In the genomic region with DNA sequence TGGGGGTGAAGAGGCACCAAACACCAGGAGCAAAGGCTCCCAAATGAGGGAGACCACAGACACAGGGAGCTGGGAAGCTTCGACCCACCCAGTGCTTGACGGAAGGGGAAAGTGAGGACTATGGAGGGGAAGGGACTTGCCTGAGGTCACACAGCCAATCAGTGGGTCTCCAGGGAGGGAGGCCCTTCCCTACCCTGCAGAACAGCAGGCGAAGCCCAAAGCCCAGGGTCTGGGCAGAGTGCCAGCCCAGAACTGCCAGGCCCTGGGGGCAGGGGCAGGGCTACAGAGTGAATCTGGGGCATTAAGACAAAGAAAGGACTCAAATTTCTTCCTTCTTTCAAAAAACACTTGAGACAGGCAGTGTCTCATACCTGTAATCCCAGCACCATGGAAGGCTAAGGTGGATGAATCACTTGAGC, we compare ENCODE assay signal across 8 cellular contexts. TPM values are rescaled to one million over a fixed set of nuclear protein-coding genes. Genes with fewer than 3 reads are reported as not detected.
DNase-seq lines count a peak whose midpoint lies in the region; ATAC-seq and TF ChIP-seq lines count a peak whose summit lies in the region.

No MANE protein-coding gene starts in this region.

- H3K36me3 Mint-ChIP-seq in activated CD4-positive, alpha-beta T cell treated with anti-CD3 and anti-CD28 coated beads for 36 hours (ENCODE audit: low read depth): peaks cover 21% of the 10 kb centered on the region

- H3K4me1 Mint-ChIP-seq in activated CD4-positive, alpha-beta T cell treated with anti-CD3 and anti-CD28 coated beads for 36 hours: peaks cover 97% of the 10 kb centered on the region

- no peaks in the 10 kb centered on the region for H3K9me3 Mint-ChIP-seq in activated CD4-positive, alpha-beta T cell treated with anti-CD3 and anti-CD28 coated beads for 36 hours (ENCODE audit: low read depth)

- intact Hi-C loops in activated CD4-positive, alpha-beta T cell treated with anti-CD3 and anti-CD28 coated beads for 36 hours (cut with DNase I, micrococcal nuclease): no loop called here

- peak overlapping the region; percentile 80 for H3K4me3 Mint-ChIP-seq in activated CD4-positive, alpha-beta T cell treated with anti-CD3 and anti-CD28 coated beads for 36 hours

- no peak for TF ChIP-seq CTCF in GM20000 (IDR thresholded peaks at IDR 0.05; ENCODE audit: extremely low read depth, missing control alignments)

- H3K27ac ChIP-seq in temporal lobe (ENCODE audit: low read depth, low read length): peak overlapping the region; percentile 36

- ATAC-seq in activated CD4-positive, alpha-beta T cell treated with anti-CD3 and anti-CD28 coated beads for 36 hours: no peak

- CTCF ChIA-PET in activated CD4-positive, alpha-beta T cell treated with anti-CD3 and anti-CD28 coated beads for 36 hours (lab: Charles Lee): interaction anchor here (0.7 to 5.5 kb wide), 4 partner anchors 9 to 564 kb away, joined by 3 to 59 read pairs (median 16); no protein-coding TSS in a partner anchor

- H3K27me3 Mint-ChIP-seq in activated CD4-positive, alpha-beta T cell treated with anti-CD3 and anti-CD28 coated beads for 36 hours: no peaks in the 10 kb centered on the region

- POLR2A ChIA-PET in activated CD4-positive, alpha-beta T cell treated with anti-CD3 and anti-CD28 coated beads for 36 hours (lab: Charles Lee): interaction anchor here (0.6 to 3.2 kb wide), 4 partner anchors 10 to 66 kb away, joined by 3 to 18 read pairs (median 8); no protein-coding TSS in a partner anchor

- no peak for DNase-seq in activated CD4-positive, alpha-beta T cell treated with anti-CD3 and anti-CD28 coated beads for 36 hours
- DNase-seq in activated CD4-positive, alpha-beta T cell treated with anti-CD3 and anti-CD28 coated beads, Interleukin-2, amount 50 U/mL, for 4 hours: no peak
- DNase-seq in RPMI7951 (ENCODE audit: low read depth) (peak; percentile 69), fibroblast of gingiva (ENCODE audit: low read depth) (peak; percentile 35), dermis blood vessel endothelial cell (no peak), GM20000 (ENCODE audit: low spot score) (no peak), GM19240 (ENCODE audit: insufficient read length, low spot score) (no peak)

- H3K27ac Mint-ChIP-seq in activated CD4-positive, alpha-beta T cell treated with anti-CD3 and anti-CD28 coated beads for 36 hours: peak overlapping the region; percentile 97

RNA-seq across cellular contexts. Expression of gene ECE1, which starts 45.5 kb away (rescaled TPM):
- 100 to 1,000 TPM; 130 to 162 TPM for total RNA-seq in activated CD4-positive, alpha-beta T cell treated with anti-CD3 and anti-CD28 coated beads for 36 hours
- 112 and 131 TPM in 2 replicates for total RNA-seq in RPMI7951 (2014; rRNA removed; shearing (Covaris generic))
- total RNA-seq in temporal lobe: 9.8 TPM
- 223 and 442 TPM in 2 replicates for total RNA-seq in dermis blood vessel endothelial cell

Comparison
In these comparisons a context has a peak if more than half of its experiments do, and no peak if none do; other contexts are left out.
1. DNase-seq: peak in RPMI7951 (single experiment) and fibroblast of gingiva (single experiment); none in activated CD4-positive, alpha-beta T cell treated with anti-CD3 and anti-CD28 coated beads for 36 hours (single experiment), activated CD4-positive, alpha-beta T cell treated with anti-CD3 and anti-CD28 coated beads, Interleukin-2, amount 50 U/mL, for 4 hours (0 of 2), dermis blood vessel endothelial cell (single experiment), GM20000 (single experiment) and GM19240 (single experiment).
2. RNA of gene ECE1, which starts 45.5 kb away (total RNA-seq): 223 to 442 TPM in dermis blood vessel endothelial cell, 130 to 162 TPM in activated CD4-positive, alpha-beta T cell treated with anti-CD3 and anti-CD28 coated beads for 36 hours and 112 to 131 TPM in RPMI7951; 9.8 TPM in temporal lobe (single experiment); every median in the first group is over 10 times any median in the second.